Comparison of ENCODE assay signal across 7 cellular contexts in the genomic region with DNA sequence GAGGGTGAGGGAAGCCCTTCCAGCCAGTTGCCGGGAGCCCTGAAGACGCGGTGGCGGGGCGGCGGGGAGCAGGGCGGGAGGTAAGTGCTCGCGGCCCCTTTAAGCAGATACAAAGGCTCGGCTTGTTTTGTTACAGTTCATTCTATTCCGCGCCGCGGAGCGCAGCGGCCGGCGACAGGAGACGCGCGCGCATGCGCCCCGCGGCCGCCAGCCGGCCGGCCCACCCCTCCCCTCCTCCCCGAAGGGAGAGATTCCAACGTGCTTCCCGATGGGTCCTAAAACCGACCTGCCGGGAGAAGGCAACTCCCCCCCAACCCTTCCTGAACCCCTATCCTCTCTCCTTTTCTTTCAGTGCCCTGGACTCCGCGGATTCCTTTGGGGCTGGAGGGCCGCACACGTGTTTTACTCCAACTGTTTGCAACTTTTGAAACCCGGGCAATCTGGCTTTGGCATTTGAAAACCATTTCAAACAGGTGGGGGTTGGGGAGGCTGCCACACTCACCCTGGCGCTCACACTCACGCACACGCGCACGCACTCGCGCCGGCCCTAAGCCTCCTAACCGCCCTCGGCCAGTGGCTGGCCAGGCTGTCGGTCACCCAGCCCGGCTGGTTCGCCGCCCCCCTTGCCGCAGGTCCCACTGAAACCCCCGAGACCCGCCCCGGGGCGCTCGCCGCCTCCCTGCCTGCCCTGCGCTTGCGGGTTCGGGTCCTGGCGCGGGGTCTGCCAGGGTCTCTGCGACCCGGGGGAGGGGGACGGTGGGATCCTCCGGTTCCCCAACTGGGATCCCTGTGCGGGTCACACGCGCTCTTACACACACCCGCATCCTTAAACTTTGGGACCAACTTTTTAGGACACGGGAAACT. TPM values are rescaled to one million over a fixed set of nuclear protein-coding genes. Genes with fewer than 3 reads are reported as not detected.
DNase-seq lines count a peak whose midpoint lies in the region; ATAC-seq and TF ChIP-seq lines count a peak whose summit lies in the region.

A gene (minus strand): TSS at position 193 of the 864 bp plus-strand sequence. CDS start 610 bp downstream, outside the sequence.

- H3K9ac ChIP-seq in iPS-18a (ENCODE audit: low read length) = peak within 1 kb of the TSS; percentile 73

- H3K4me3 ChIP-seq in GM06990 (replicated peaks; ENCODE audit: low read depth, low read length) (peak within 1 kb of the TSS; percentile 64), H7 (ENCODE audit: insufficient read depth, low read depth, low read length) (peak within 1 kb of the TSS; percentile 68), breast epithelium (peak within 1 kb of the TSS; percentile 70 to 82 (median 75)), iPS-18a (ENCODE audit: low read length) (peak within 1 kb of the TSS; percentile 85)

- H3K27ac ChIP-seq in breast epithelium = peak within 1 kb of the TSS; percentile 94 to 97
- no peak within 1 kb of the TSS for H3K27ac ChIP-seq in iPS-18a (ENCODE audit: low read length)

- H3K9me3 ChIP-seq in breast epithelium = no peaks in the 10 kb centered on the region
- H3K9me3 ChIP-seq in iPS-18a (ENCODE audit: control insufficient read depth, low read depth, low read length) = no peaks in the 10 kb centered on the region

- H3K4me1 ChIP-seq in breast epithelium (peaks cover 0 to 13% of the 10 kb centered on the region in 2 donors), iPS-18a (ENCODE audit: control insufficient read depth, low read depth, low read length) (peaks cover 17% of the 10 kb centered on the region)

- ATAC-seq in sciatic nerve = peak; percentile 94

- peak; percentile 87 for DNase-seq in GM06990 (ENCODE audit: extremely low read depth, insufficient read length)
- DNase-seq in H7 = peak; percentile 98
- DNase-seq in LHCN-M2 (ENCODE audit: low read depth) = peak; percentile 95
- DNase-seq in RPMI8226 = peak; percentile 91
- DNase-seq in breast epithelium (ENCODE audit: low spot score in 2 of 2) = peak; percentile 88
- DNase-seq in sciatic nerve (ENCODE audit: low spot score) = peak; percentile 90

- H3K27me3 ChIP-seq in GM06990 (replicated peaks; ENCODE audit: control insufficient read depth, insufficient read depth, low read length) = no peaks in the 10 kb centered on the region; the same call in none of the 2 replicates
- H3K27me3 ChIP-seq in H7 (ENCODE audit: control insufficient read depth, insufficient read depth, low read length) = no peaks in the 10 kb centered on the region
- no peaks in the 10 kb centered on the region for H3K27me3 ChIP-seq in breast epithelium
- no peaks in the 10 kb centered on the region for H3K27me3 ChIP-seq in iPS-18a (ENCODE audit: control insufficient read depth, insufficient read depth, low read length)

- no peak for TF ChIP-seq CTCF in GM06990 (IDR thresholded peaks at IDR 0.05; ENCODE audit: insufficient read depth, low read length, poor library complexity, severe bottlenecking)
- TF ChIP-seq CTCF in breast epithelium (IDR thresholded peaks at IDR 0.05) = no peak

- intact Hi-C loops in breast epithelium (cut with DNase I; ENCODE audit: low total_unique reads) (no loop called here), sciatic nerve (cut with DNase I) (no loop called here)

- H3K36me3 ChIP-seq in GM06990 (ENCODE audit: control insufficient read depth, insufficient read depth, low read length) = no peaks in the 10 kb centered on the region
- no peaks in the 10 kb centered on the region for H3K36me3 ChIP-seq in H7 (replicated peaks; ENCODE audit: control insufficient read depth, insufficient read depth, low read length)
- no peaks in the 10 kb centered on the region for H3K36me3 ChIP-seq in breast epithelium
- no peaks in the 10 kb centered on the region for H3K36me3 ChIP-seq in iPS-18a (ENCODE audit: control insufficient read depth, low read depth, low read length)

- TF ChIP-seq POLR2A in breast epithelium (IDR thresholded peaks at IDR 0.05) = no peak

RNA-seq across cellular contexts. Expression of the gene that starts here (rescaled TPM):
- 26.4 and 34.8 TPM in 2 replicates for total RNA-seq in H7 (2014; rRNA removed; shearing (Covaris generic))
- total RNA-seq in LHCN-M2 (2014; rRNA removed) (5.5 TPM in 2 replicates), breast epithelium (10 to 100 TPM; 22.1 to 94.4 (median 70.5) TPM), sciatic nerve (64.6 TPM)
- 7.8 TPM for polyA plus RNA-seq in LHCN-M2 (2012)
